ENCODE assay signal across 8 cellular contexts in the genomic region with DNA sequence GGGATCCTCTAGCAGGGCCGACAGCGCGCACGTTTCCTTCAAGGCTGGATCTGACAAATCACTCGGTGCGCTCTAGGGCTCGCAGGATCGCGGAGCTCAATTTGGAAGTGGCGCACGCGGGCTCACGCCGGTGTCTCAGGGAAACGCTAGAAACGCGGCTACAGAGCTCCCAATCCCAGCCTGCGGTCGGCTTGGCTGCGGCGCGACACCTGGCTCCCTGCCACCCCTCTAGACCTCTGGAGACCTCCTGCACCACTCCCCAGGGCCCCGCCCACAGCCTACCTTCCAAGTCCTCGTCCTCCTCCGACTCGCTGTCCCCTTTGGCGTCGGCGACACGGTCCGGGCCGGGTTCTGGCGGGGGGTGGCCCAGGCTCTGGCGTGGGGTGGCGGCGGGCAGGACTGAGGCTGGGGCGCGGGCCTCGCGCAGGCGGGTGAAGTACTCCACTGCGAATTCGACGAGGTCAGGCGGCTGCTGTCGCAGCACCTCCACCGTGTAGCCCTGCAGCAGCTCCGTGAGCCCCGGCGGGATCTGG.
DNase-seq lines count a peak whose midpoint lies in the region; ATAC-seq lines count a peak whose summit lies in the region.

No MANE protein-coding gene starts in this region.

- peak overlapping the region; percentile 96 for H3K27ac Mint-ChIP-seq in dendritic cell treated with granulocyte-macrophage colony-stimulating factor and Interleukin-4, amounts not matched to agents 40 ng/mL and 50 ng/mL, for 4 days

- intact Hi-C loops in dendritic cell treated with granulocyte-macrophage colony-stimulating factor and Interleukin-4, amounts not matched to agents 40 ng/mL and 50 ng/mL, for 4 days (cut with micrococcal nuclease) = loop anchor here (5.0 to 10.0 kb wide), 2 partner anchors 48 to 70 kb away; a partner anchor contains a TSS

- peak overlapping the region; percentile 83 for H3K4me3 Mint-ChIP-seq in dendritic cell treated with granulocyte-macrophage colony-stimulating factor and Interleukin-4, amounts not matched to agents 40 ng/mL and 50 ng/mL, for 4 days

- no peaks in the 10 kb centered on the region for H3K27me3 Mint-ChIP-seq in dendritic cell treated with granulocyte-macrophage colony-stimulating factor and Interleukin-4, amounts not matched to agents 40 ng/mL and 50 ng/mL, for 4 days

- H3K36me3 Mint-ChIP-seq in dendritic cell treated with granulocyte-macrophage colony-stimulating factor and Interleukin-4, amounts not matched to agents 40 ng/mL and 50 ng/mL, for 4 days (ENCODE audit: low read depth) = peaks cover 18% of the 10 kb centered on the region

- ATAC-seq in HG03095 (IDR thresholded peaks at IDR 0.05; ENCODE audit: unreplicated experiment) = peak; percentile 34

- DNase-seq in SKM-1 treated with dmso at 0.1 percent for 144 hours (lab: John Stamatoyannopoulos, UW; ENCODE audit: unreplicated experiment) (peak; percentile 15), SKM-1 (lab: John Stamatoyannopoulos, UW; ENCODE audit: unreplicated experiment) (no peak), NCI-H345 treated with DMSO at 0.1 percent for 48 hours (lab: John Stamatoyannopoulos, UW; ENCODE audit: unreplicated experiment) (peak; percentile 13), left kidney (ENCODE audit: low read depth, low spot score) (peak; percentile 87)
- peak; percentile 26 to 30 for DNase-seq in activated CD4-positive, alpha-beta T cell treated with anti-CD3 and anti-CD28 coated beads, Interleukin-2, amount 50 U/mL, for 24 hours (ENCODE audit: low read depth in 1 of 2, low spot score in 1 of 2)
- DNase-seq in stimulated activated CD4-positive, alpha-beta T cell treated with anti-CD3 and anti-CD28 coated beads, Interleukin-1b, Interleukin-23, amount 100 ng/mL, for 4 hours (ENCODE audit: low read depth in 2 of 2) = peak; percentile 18 to 39

- no peaks in the 10 kb centered on the region for H3K9me3 Mint-ChIP-seq in dendritic cell treated with granulocyte-macrophage colony-stimulating factor and Interleukin-4, amounts not matched to agents 40 ng/mL and 50 ng/mL, for 4 days

- H3K4me1 Mint-ChIP-seq in dendritic cell treated with granulocyte-macrophage colony-stimulating factor and Interleukin-4, amounts not matched to agents 40 ng/mL and 50 ng/mL, for 4 days (ENCODE audit: low read depth) = peaks cover 39% of the 10 kb centered on the region
